Comparison of ENCODE assay signal across 10 cellular contexts in the genomic region with DNA sequence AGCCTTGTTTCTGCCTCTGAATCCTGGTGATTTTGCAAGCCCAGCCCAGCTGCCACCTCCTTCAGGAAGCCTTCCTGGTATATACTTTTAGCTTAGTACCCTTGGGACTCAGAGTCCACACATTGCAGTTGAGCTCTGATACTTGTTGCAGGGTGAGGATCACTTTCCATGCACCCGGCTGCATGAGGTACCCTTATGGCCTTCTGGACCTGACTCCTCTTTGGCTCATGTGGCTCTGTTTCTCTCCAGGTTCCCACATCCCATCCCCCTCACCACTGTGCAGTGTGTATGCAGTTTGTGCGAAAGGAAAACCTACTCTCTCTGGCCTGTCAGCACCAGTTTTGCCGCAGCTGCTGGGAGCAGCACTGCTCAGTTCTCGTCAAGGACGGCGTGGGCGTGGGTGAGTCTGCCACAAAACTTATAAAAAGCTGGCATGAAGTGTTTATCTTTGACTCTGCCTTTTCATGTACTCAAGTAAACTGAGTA. TPM values are rescaled to one million over a fixed set of nuclear protein-coding genes. Genes with fewer than 3 reads are reported as not detected.
DNase-seq lines count a peak whose midpoint lies in the region; ATAC-seq and TF ChIP-seq lines count a peak whose summit lies in the region.
"Had no signal": no experiment of that assay in that cellular context is flagged by ENCODE, and none has a peak within 500 bp of the region (broad histone marks: within the 10 kb centered on the region; RNA-seq: fewer than 3 reads in every experiment).

No MANE protein-coding gene starts in this region.

- 32 to 63% (median 44%) methylated on average over 7 of the region's 7 CpGs for WGBS in psoas muscle, 3 donors
- 90 to 92% methylated on average over 7 of the region's 7 CpGs for WGBS in thyroid gland, 2 donors

- H3K27ac ChIP-seq in HEK293 (ENCODE audit: extremely low read depth, low read depth, low read length) (no peak overlapping the region), psoas muscle (peak overlapping the region; percentile 42), thyroid gland (no peak overlapping the region)

- H3K36me3 ChIP-seq in HEK293 (ENCODE audit: control insufficient read depth in 2 of 2, insufficient read depth in 1 of 2, low read length in 2 of 2) (peaks cover 21 to 83% of the 10 kb centered on the region in 2 experiments), psoas muscle (ENCODE audit: insufficient read depth in 1 of 2, low read depth in 1 of 2) (peaks cover 5 to 98% of the 10 kb centered on the region in 2 donors), thyroid gland (peaks cover 27 to 61% of the 10 kb centered on the region in 2 donors)

- POLR2A ChIA-PET in HEK293 (lab: Yijun Ruan, JAX), result no interaction called here

- H3K27me3 ChIP-seq in psoas muscle (ENCODE audit: insufficient read depth in 3 of 3, low read length in 2 of 3) (no peaks in the 10 kb centered on the region), thyroid gland (no peaks in the 10 kb centered on the region)

- H3K4me1 ChIP-seq in HEK293 (ENCODE audit: control insufficient read depth, insufficient read depth, low read length), result no peaks in the 10 kb centered on the region
- peaks cover 14% of the 10 kb centered on the region for H3K4me1 ChIP-seq in psoas muscle
- H3K4me1 ChIP-seq in thyroid gland, result no peaks in the 10 kb centered on the region

- ATAC-seq in activated T-helper 17 cell treated with anti-CD3 and anti-CD28 coated beads, Interleukin-2, amount 50 U/mL, for 72 hours (replicated peaks), result peak; percentile 92
- ATAC-seq in psoas muscle, result peak; percentile 68 to 90 (median 75)

- H3K4me3 ChIP-seq in HEK293 (ENCODE audit: low read depth, low read length) (no peak overlapping the region), psoas muscle (no peak overlapping the region), thyroid gland (replicated peaks in 1 of 3) (no peak overlapping the region)

- peak overlapping the region; percentile 82 for H3K27ac Mint-ChIP-seq in activated T-helper 17 cell treated with anti-CD3 and anti-CD28 coated beads, Interleukin-2, amount 50 U/mL, for 72 hours
- H3K27ac Mint-ChIP-seq: memory B cell had no signal

- no peaks in the 10 kb centered on the region for H3K9me3 ChIP-seq in HEK293 (ENCODE audit: control insufficient read depth, insufficient read depth, low read depth, low read length)
- H3K9me3 ChIP-seq in psoas muscle, result no peaks in the 10 kb centered on the region
- no peaks in the 10 kb centered on the region for H3K9me3 ChIP-seq in thyroid gland

- DNase-seq in psoas muscle (peak; percentile 40 to 62), dedifferentiated amniotic fluid mesenchymal stem cell (ENCODE audit: extremely low spot score) (no peak), globus pallidus (ENCODE audit: low spot score) (no peak), thyroid gland (no peak)
- DNase-seq: DMS79 treated with DMSO at 0.1 percent for 48 hours, NCI-H69 had no signal

- no peaks in the 10 kb centered on the region for H3K27me3 Mint-ChIP-seq in activated T-helper 17 cell treated with anti-CD3 and anti-CD28 coated beads, Interleukin-2, amount 50 U/mL, for 72 hours
- H3K27me3 Mint-ChIP-seq: memory B cell had no signal

- no peak for TF ChIP-seq POLR2A in thyroid gland (IDR thresholded peaks at IDR 0.05)

- intact Hi-C loops in psoas muscle (cut with DNase I), result no loop called here
- intact Hi-C loops in thyroid gland (cut with DNase I), result no loop called here

- peak overlapping the region; percentile 75 for H3K4me3 Mint-ChIP-seq in activated T-helper 17 cell treated with anti-CD3 and anti-CD28 coated beads, Interleukin-2, amount 50 U/mL, for 72 hours
- H3K4me3 Mint-ChIP-seq: memory B cell had no signal

- H3K36me3 Mint-ChIP-seq in activated T-helper 17 cell treated with anti-CD3 and anti-CD28 coated beads, Interleukin-2, amount 50 U/mL, for 72 hours (ENCODE audit: low read depth), result peaks cover 100% of the 10 kb centered on the region

- no peaks in the 10 kb centered on the region for H3K9me3 Mint-ChIP-seq in activated T-helper 17 cell treated with anti-CD3 and anti-CD28 coated beads, Interleukin-2, amount 50 U/mL, for 72 hours
- H3K9me3 Mint-ChIP-seq: memory B cell had no signal

- CTCF ChIA-PET in HEK293 (lab: Yijun Ruan, JAX), result no interaction called here

- H3K4me1 Mint-ChIP-seq in activated T-helper 17 cell treated with anti-CD3 and anti-CD28 coated beads, Interleukin-2, amount 50 U/mL, for 72 hours, result peaks cover 15% of the 10 kb centered on the region

- TF ChIP-seq CTCF in HEK293 (tag by site-specific recombination; IDR thresholded peaks at IDR 0.05), result no peak
- no peak for TF ChIP-seq CTCF in psoas muscle (IDR thresholded peaks at IDR 0.05)
- TF ChIP-seq CTCF in thyroid gland (IDR thresholded peaks at IDR 0.05), result no peak

TF ChIP-seq in HEK293, 187 proteins besides CTCF, POLR2A, EP300 and RAD21 (continues in another document):
- no peak for TF ChIP-seq GLI4 (tag by site-specific recombination; IDR thresholded peaks at IDR 0.05)
- 0 out of 2 replicates have a peak, but pooled peaks have one; percentile 22 for TF ChIP-seq EGR2 (tag by site-specific recombination; IDR thresholded peaks at IDR 0.05; ENCODE audit: low read depth)
- TF ChIP-seq ZNF530 (tag by site-specific recombination; IDR thresholded peaks at IDR 0.05; ENCODE audit: low read depth), result no peak
- TF ChIP-seq ZFHX2 (tag by site-specific recombination; conservative IDR thresholded peaks at IDR 0.05), result peak; percentile 62
- TF ChIP-seq ZNF280D (tag by site-specific recombination; IDR thresholded peaks at IDR 0.05), result no peak
- no peak for TF ChIP-seq SP7 (tag by site-specific recombination; IDR thresholded peaks at IDR 0.05)
- no peak for TF ChIP-seq ZNF18 (tag by site-specific recombination; IDR thresholded peaks at IDR 0.05)
- no peak for TF ChIP-seq ZNF48 (tag by site-specific recombination; IDR thresholded peaks at IDR 0.05)

RNA-seq across cellular contexts. Expression of gene P4HTM, which starts 23.1 kb away (rescaled TPM):
- 10 to 100 TPM; 32.2 to 44.9 TPM for total RNA-seq in activated T-helper 17 cell treated with anti-CD3 and anti-CD28 coated beads, Interleukin-2, amount 50 U/mL, for 72 hours
- total RNA-seq in psoas muscle, result 10 to 100 TPM; 11.1 to 17.0 (median 13.7) TPM
- polyA plus RNA-seq in psoas muscle, result 1 to 10 TPM; 4.1 to 8.7 (median 8.5) TPM
- total RNA-seq in thyroid gland, result 100 to 1,000 TPM in 1 of 4 donors, 10 to 100 TPM in 3; 73.5 to 117 (median 95.0) TPM
- total RNA-seq: SK-MEL-5 had no signal

RNA-seq across cellular contexts. Expression of gene WDR6, which starts 40.3 kb away (rescaled TPM):
- total RNA-seq in activated T-helper 17 cell treated with anti-CD3 and anti-CD28 coated beads, Interleukin-2, amount 50 U/mL, for 72 hours, result 100 to 1,000 TPM; 154 to 208 TPM
- total RNA-seq in psoas muscle (10 to 100 TPM; 55.1 to 65.7 (median 59.6) TPM), thyroid gland (100 to 1,000 TPM; 125 to 169 (median 149) TPM)
- 10 to 100 TPM; 30.5 to 49.5 (median 46.9) TPM for polyA plus RNA-seq in psoas muscle

RNA-seq across cellular contexts. Expression of gene ARIH2, which starts 48.3 kb away (rescaled TPM):
- total RNA-seq in activated T-helper 17 cell treated with anti-CD3 and anti-CD28 coated beads, Interleukin-2, amount 50 U/mL, for 72 hours, result 100 to 1,000 TPM; 107 to 158 TPM
- total RNA-seq in psoas muscle (100 to 1,000 TPM in 3 of 4 donors, 10 to 100 TPM in 1; 92.7 to 125 (median 113) TPM), thyroid gland (100 to 1,000 TPM; 108 to 136 (median 117) TPM)
- 100 to 1,000 TPM in 1 of 3 donors, 10 to 100 TPM in 2; 59.5 to 163 (median 67.0) TPM for polyA plus RNA-seq in psoas muscle

RNA-seq across cellular contexts. Expression of gene DALRD3, which starts 51.5 kb away (rescaled TPM):
- 10 to 100 TPM; 20.9 to 21.2 TPM for total RNA-seq in activated T-helper 17 cell treated with anti-CD3 and anti-CD28 coated beads, Interleukin-2, amount 50 U/mL, for 72 hours
- 10 to 100 TPM in 1 of 4 donors, 1 to 10 TPM in 3; 7.5 to 10.4 (median 9.1) TPM for total RNA-seq in psoas muscle
- polyA plus RNA-seq in psoas muscle, result 10 to 100 TPM; 11.0 to 19.9 (median 13.4) TPM
- total RNA-seq in thyroid gland, result 10 to 100 TPM; 43.1 to 91.4 (median 60.0) TPM

RNA-seq across cellular contexts. Expression of gene NDUFAF3, which starts 55.0 kb away (rescaled TPM):
- total RNA-seq in activated T-helper 17 cell treated with anti-CD3 and anti-CD28 coated beads, Interleukin-2, amount 50 U/mL, for 72 hours, result 10 to 100 TPM; 40.6 to 56.7 TPM
- total RNA-seq in psoas muscle (100 to 1,000 TPM; 100 to 150 (median 112) TPM), thyroid gland (100 to 1,000 TPM; 120 to 305 (median 146) TPM)
- polyA plus RNA-seq in psoas muscle, result 10 to 100 TPM; 60.6 to 98.8 (median 85.7) TPM

Comparison
In these comparisons a context has a peak if more than half of its experiments do, and no peak if none do; other contexts are left out.
1. DNase-seq: peak in psoas muscle (2 of 2); none in dedifferentiated amniotic fluid mesenchymal stem cell (single experiment), globus pallidus (single experiment) and thyroid gland (0 of 2).